20 cellular contexts compared by ENCODE assay signal in genomic region chr7:7535688-7536087, GRCh38. TPM values are rescaled to one million over a fixed set of nuclear protein-coding genes. Genes with fewer than 3 reads are reported as not detected.
A peak's percentile ranks its signal among the peaks of the same experiment; 100 is the strongest.
DNase-seq lines count a peak whose midpoint lies in the region; ATAC-seq and TF ChIP-seq lines count a peak whose summit lies in the region.
"Had no signal": no experiment of that assay in that cellular context is flagged by ENCODE, and none has a peak within 500 bp of the region (broad histone marks: within the 10 kb centered on the region; RNA-seq: fewer than 3 reads in every experiment).

Gene COL28A1, minus strand, starts transcription at chr7:7535873. Its CDS starts 2,998 bp downstream, at chr7:7532875.

- in situ Hi-C loops in gastrocnemius medialis (cut with MboI; ENCODE audit: low sequenced_read_pairs in 4 of 4) = loop anchor here in 3 of 4 donors (5.0 to 25.0 kb wide), 3 partner anchors 98 to 423 kb away; no protein-coding TSS in a partner anchor

- DNase-seq in NCI-H1092 treated with DMSO at 0.1 percent for 48 hours (lab: John Stamatoyannopoulos, UW) (peak; percentile 59), NCI-H1092 (lab: John Stamatoyannopoulos, UW) (no peak), NCI-H69 (lab: John Stamatoyannopoulos, UW) (peak; percentile 38), kidney glomerular epithelial cell (lab: John Stamatoyannopoulos, UW) (peak; percentile 21), gastrocnemius medialis (no peak), mucosa of gallbladder (ENCODE audit: low spot score) (no peak)
- DNase-seq: CD8-positive, alpha-beta memory T cell; GF-D8; GOT3; HFFc6; KG1; MG63; NCI-H1417 treated with DMSO at 0.1 percent for 48 hours; NCI-H2227 treated with DMSO at 0.1 percent for 48 hours; NCI-H524 treated with DMSO at 0.1 percent for 48 hours had no signal

- ATAC-seq in gastrocnemius medialis (no peak), HG03139 (IDR thresholded peaks at IDR 0.05; ENCODE audit: unreplicated experiment) (no peak), GM19463 (IDR thresholded peaks at IDR 0.05; ENCODE audit: unreplicated experiment) (no peak)
- ATAC-seq: SK-N-SH treated with all-trans-retinoic acid at 6 μM for 48 hours had no signal

- no peaks in the 10 kb centered on the region for H3K36me3 ChIP-seq in gastrocnemius medialis
- H3K36me3 ChIP-seq: BLaER1, MG63 had no signal

- TF ChIP-seq POLR2A in gastrocnemius medialis (IDR thresholded peaks at IDR 0.05) = no peak

- peaks cover 0 to 9% of the 10 kb centered on the region in 2 donors for H3K4me1 ChIP-seq in gastrocnemius medialis
- H3K4me1 ChIP-seq: BLaER1 had no signal

- intact Hi-C loops in gastrocnemius medialis (cut with DNase I; ENCODE audit: low total_unique reads) = no loop called here

- TF ChIP-seq CTCF in gastrocnemius medialis (IDR thresholded peaks at IDR 0.05 in 4 of 5, conservative IDR thresholded peaks at IDR 0.05 in 1 of 5) = no peak

- H3K9me3 ChIP-seq in gastrocnemius medialis = no peaks in the 10 kb centered on the region
- H3K9me3 ChIP-seq: BLaER1, MG63 had no signal

- H3K27ac ChIP-seq in gastrocnemius medialis = peak within 1 kb of the TSS; percentile 9 to 56 (median 36)
- H3K27ac ChIP-seq: 22Rv1, BLaER1 had no signal

- H3K4me3 ChIP-seq in gastrocnemius medialis = peak within 1 kb of the TSS in 3 of 4 donors; percentile 3 to 16 (median 7)
- H3K4me3 ChIP-seq: BLaER1, MG63 had no signal

- H3K27me3 ChIP-seq in gastrocnemius medialis = no peaks in the 10 kb centered on the region
- H3K27me3 ChIP-seq: BLaER1, MG63 had no signal

RNA-seq across cellular contexts. Expression of gene COL28A1, which starts in this region (rescaled TPM):
- total RNA-seq in gastrocnemius medialis (10 to 100 TPM in 1 of 4 donors, 1 to 10 TPM in 2, under 1 TPM in 1; 0.58 to 15.2 (median 2.0) TPM), mucosa of gallbladder (5.1 TPM)
- total RNA-seq: CD8-positive, alpha-beta memory T cell had no signal

Comparison
In these comparisons a context has a peak if more than half of its experiments do, and no peak if none do; other contexts are left out.
1. DNase-seq: peak in NCI-H1092 treated with DMSO at 0.1 percent for 48 hours (single experiment), NCI-H69 (single experiment) and kidney glomerular epithelial cell (single experiment); none in NCI-H1092 (single experiment), gastrocnemius medialis (0 of 2) and mucosa of gallbladder (single experiment).